1 cellular context compared by ENCODE assay signal in the genomic region with DNA sequence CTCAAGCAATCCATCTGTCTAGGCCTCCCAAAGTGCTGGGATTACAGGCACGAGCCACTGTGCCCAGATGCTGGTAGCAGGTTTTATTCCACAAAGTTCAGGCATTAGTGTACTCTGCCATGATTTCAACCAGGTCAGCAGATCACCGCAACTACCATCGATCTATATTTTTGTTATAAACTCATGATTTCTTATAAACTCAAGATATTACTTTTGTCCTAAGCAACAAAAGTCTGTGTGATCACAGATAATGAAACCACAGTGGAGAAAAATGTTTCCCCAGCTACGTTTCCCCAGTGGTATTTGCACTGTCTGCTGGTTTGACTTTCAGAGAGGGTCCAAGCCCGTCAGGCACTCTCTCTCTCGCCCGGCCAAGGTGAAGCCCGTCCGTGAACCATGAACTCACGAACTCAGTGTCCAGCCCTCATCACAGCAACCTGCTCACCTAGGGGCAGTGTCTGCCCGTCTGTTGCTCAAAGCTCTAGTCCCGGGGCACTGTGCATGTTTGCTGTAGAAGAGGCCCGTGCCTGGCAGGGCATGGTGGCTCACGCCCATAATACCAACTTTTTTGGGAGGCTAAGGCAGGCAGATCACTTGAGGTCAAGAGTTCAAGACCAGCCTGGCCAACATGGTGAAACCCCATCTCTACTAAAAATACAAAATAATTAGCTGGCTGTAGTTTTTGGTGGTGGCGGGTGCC.
A peak's percentile ranks its signal among the peaks of the same experiment; 100 is the strongest.
TF ChIP-seq lines count a peak whose summit lies in the region.

No MANE protein-coding gene starts in this region.

TF ChIP-seq in HepG2, 621 proteins besides CTCF, POLR2A, EP300 and RAD21 (continued from another document):
- TF ChIP-seq ZBTB40 (IDR thresholded peaks at IDR 0.05) (no peak), ZBTB40 (CRISPR knock-in tag; IDR thresholded peaks at IDR 0.05) (no peak; the same call in 1 of the 2 replicates), ZNF772 (CRISPR knock-in tag; IDR thresholded peaks at IDR 0.05) (peak; percentile 43), ZNF260 (CRISPR knock-in tag; IDR thresholded peaks at IDR 0.05; ENCODE audit: borderline replicate concordance, low read depth) (no peak), ZNF580 (CRISPR knock-in tag; IDR thresholded peaks at IDR 0.05; ENCODE audit: borderline replicate concordance, low read depth) (peak; percentile 57; the same call in 1 of the 2 replicates), RFX1 (IDR thresholded peaks at IDR 0.05) (no peak), RELA (CRISPR knock-in tag; IDR thresholded peaks at IDR 0.05) (no peak; the same call in 1 of the 2 replicates), NFYC (CRISPR knock-in tag; IDR thresholded peaks at IDR 0.05) (no peak), ZNF251 (CRISPR knock-in tag; IDR thresholded peaks at IDR 0.05) (no peak), IRF2 (CRISPR knock-in tag; IDR thresholded peaks at IDR 0.05) (peak; percentile 87), DMAP1 (CRISPR knock-in tag; IDR thresholded peaks at IDR 0.05) (peak; percentile 37; the same call in 1 of the 2 replicates), ZNF10 (CRISPR knock-in tag; IDR thresholded peaks at IDR 0.05; ENCODE audit: borderline replicate concordance, low read depth) (no peak), ZBTB39 (CRISPR knock-in tag; IDR thresholded peaks at IDR 0.05) (peak; percentile 88), HOXA7 (CRISPR knock-in tag; IDR thresholded peaks at IDR 0.05) (no peak), NFKBIZ (CRISPR knock-in tag; IDR thresholded peaks at IDR 0.05) (no peak), REXO4 (CRISPR knock-in tag; IDR thresholded peaks at IDR 0.05; ENCODE audit: borderline replicate concordance) (no peak), SP5 (CRISPR knock-in tag; IDR thresholded peaks at IDR 0.05; ENCODE audit: borderline replicate concordance, low read depth) (peak; percentile 61), ZNF614 (CRISPR knock-in tag; IDR thresholded peaks at IDR 0.05; ENCODE audit: borderline replicate concordance) (peak; percentile 71; the same call in 1 of the 2 replicates), SP4 (CRISPR knock-in tag; IDR thresholded peaks at IDR 0.05) (peak; percentile 75), ZNF18 (CRISPR knock-in tag; IDR thresholded peaks at IDR 0.05; ENCODE audit: insufficient replicate concordance) (no peak), AHDC1 (CRISPR knock-in tag; IDR thresholded peaks at IDR 0.05; ENCODE audit: borderline replicate concordance) (peak; percentile 84; the same call in 1 of the 2 replicates), FIP1L1 (IDR thresholded peaks at IDR 0.05; ENCODE audit: borderline replicate concordance, insufficient read depth, low read depth, low read length) (no peak), GATAD2A (CRISPR knock-in tag; IDR thresholded peaks at IDR 0.05) (peak; percentile 86), NFIB (CRISPR knock-in tag; IDR thresholded peaks at IDR 0.05; ENCODE audit: borderline replicate concordance) (no peak), CHD2 (IDR thresholded peaks at IDR 0.05; ENCODE audit: low read depth, low read length) (0 out of 2 replicates have a peak, but pooled peaks have one; percentile 12), ZNF790 (CRISPR knock-in tag; IDR thresholded peaks at IDR 0.05; ENCODE audit: borderline replicate concordance) (no peak), NCOA1 (CRISPR knock-in tag; IDR thresholded peaks at IDR 0.05) (no peak), HHEX (CRISPR knock-in tag; IDR thresholded peaks at IDR 0.05) (no peak)
- TF ChIP-seq, protein P1, sequence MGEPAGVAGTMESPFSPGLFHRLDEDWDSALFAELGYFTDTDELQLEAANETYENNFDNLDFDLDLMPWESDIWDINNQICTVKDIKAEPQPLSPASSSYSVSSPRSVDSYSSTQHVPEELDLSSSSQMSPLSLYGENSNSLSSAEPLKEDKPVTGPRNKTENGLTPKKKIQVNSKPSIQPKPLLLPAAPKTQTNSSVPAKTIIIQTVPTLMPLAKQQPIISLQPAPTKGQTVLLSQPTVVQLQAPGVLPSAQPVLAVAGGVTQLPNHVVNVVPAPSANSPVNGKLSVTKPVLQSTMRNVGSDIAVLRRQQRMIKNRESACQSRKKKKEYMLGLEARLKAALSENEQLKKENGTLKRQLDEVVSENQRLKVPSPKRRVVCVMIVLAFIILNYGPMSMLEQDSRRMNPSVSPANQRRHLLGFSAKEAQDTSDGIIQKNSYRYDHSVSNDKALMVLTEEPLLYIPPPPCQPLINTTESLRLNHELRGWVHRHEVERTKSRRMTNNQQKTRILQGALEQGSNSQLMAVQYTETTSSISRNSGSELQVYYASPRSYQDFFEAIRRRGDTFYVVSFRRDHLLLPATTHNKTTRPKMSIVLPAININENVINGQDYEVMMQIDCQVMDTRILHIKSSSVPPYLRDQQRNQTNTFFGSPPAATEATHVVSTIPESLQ (CRISPR knock-in tag; conservative IDR thresholded peaks at IDR 0.05), result no peak
- TF ChIP-seq, protein P2, sequence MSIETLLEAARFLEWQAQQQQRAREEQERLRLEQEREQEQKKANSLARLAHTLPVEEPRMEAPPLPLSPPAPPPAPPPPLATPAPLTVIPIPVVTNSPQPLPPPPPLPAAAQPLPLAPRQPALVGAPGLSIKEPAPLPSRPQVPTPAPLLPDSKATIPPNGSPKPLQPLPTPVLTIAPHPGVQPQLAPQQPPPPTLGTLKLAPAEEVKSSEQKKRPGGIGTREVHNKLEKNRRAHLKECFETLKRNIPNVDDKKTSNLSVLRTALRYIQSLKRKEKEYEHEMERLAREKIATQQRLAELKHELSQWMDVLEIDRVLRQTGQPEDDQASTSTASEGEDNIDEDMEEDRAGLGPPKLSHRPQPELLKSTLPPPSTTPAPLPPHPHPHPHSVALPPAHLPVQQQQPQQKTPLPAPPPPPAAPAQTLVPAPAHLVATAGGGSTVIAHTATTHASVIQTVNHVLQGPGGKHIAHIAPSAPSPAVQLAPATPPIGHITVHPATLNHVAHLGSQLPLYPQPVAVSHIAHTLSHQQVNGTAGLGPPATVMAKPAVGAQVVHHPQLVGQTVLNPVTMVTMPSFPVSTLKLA (IDR thresholded peaks at IDR 0.05), result no peak
